Comparison of ENCODE assay signal across 8 cellular contexts in genomic region chr7:118184392-118184899, GRCh38. TPM values are rescaled to one million over a fixed set of nuclear protein-coding genes. Genes with fewer than 3 reads are reported as not detected.
DNase-seq lines count a peak whose midpoint lies in the region; ATAC-seq and TF ChIP-seq lines count a peak whose summit lies in the region.

No MANE protein-coding gene starts in this region.

- H3K4me1 ChIP-seq in cardiac muscle cell (ENCODE audit: low read depth) (peaks cover 24% of the 10 kb centered on the region), foreskin keratinocyte (peaks cover 16% of the 10 kb centered on the region)

- intact Hi-C loops in Right ventricle myocardium superior (cut with DNase I): no loop called here

- no peak for ATAC-seq in Right ventricle myocardium superior (ENCODE audit: poor library complexity)
- ATAC-seq in foreskin keratinocyte: no peak
- no peak for ATAC-seq in GM18517 (IDR thresholded peaks at IDR 0.05; ENCODE audit: unreplicated experiment)

- no peaks in the 10 kb centered on the region for H3K9me3 ChIP-seq in cardiac muscle cell (ENCODE audit: low read depth)

- peak overlapping the region; percentile 53 for H3K4me3 ChIP-seq in cardiac muscle cell
- peak overlapping the region; percentile 73 for H3K4me3 ChIP-seq in skeletal muscle cell (ENCODE audit: low read depth, low read length)

- peak in 1 of 2 donors; percentile 14 for DNase-seq in cardiac muscle cell (ENCODE audit: low read depth in 1 of 2, low spot score in 1 of 2)
- no peak for DNase-seq in Right ventricle myocardium superior
- DNase-seq in foreskin keratinocyte: no peak
- no peak for DNase-seq in skeletal muscle cell (ENCODE audit: low read depth)
- DNase-seq in GM19240 (ENCODE audit: insufficient read length, low spot score): no peak
- no peak for DNase-seq in COLO668 (lab: John Stamatoyannopoulos, UW; ENCODE audit: unreplicated experiment)

- H3K27ac ChIP-seq in cardiac muscle cell: peak overlapping the region; percentile 96
- H3K27ac ChIP-seq in VCaP: peak overlapping the region; percentile 89
- peak overlapping the region; percentile 91 for H3K27ac ChIP-seq in foreskin keratinocyte

- H3K27me3 ChIP-seq in cardiac muscle cell (no peaks in the 10 kb centered on the region), foreskin keratinocyte (no peaks in the 10 kb centered on the region)

- H3K36me3 ChIP-seq in cardiac muscle cell: peaks cover 26% of the 10 kb centered on the region

- TF ChIP-seq CTCF in cardiac muscle cell (IDR thresholded peaks at IDR 0.05; ENCODE audit: low read depth, low read length): no peak
- no peak for TF ChIP-seq CTCF in VCaP (conservative IDR thresholded peaks at IDR 0.05)
- no peak for TF ChIP-seq CTCF in foreskin keratinocyte (conservative IDR thresholded peaks at IDR 0.05)

RNA-seq across cellular contexts. Expression of gene LSM8, which starts 0.5 kb away (rescaled TPM):
- total RNA-seq in cardiac muscle cell (48.2 and 94.2 TPM in 2 replicates), Right ventricle myocardium superior (19.5 TPM), foreskin keratinocyte (32.3 and 36.0 TPM in 2 replicates)
- polyA plus RNA-seq in cardiac muscle cell (81.8 and 84.5 TPM in 2 replicates), foreskin keratinocyte (39.9 and 47.7 TPM in 2 replicates)

RNA-seq across cellular contexts. Expression of gene ANKRD7, which starts 40.1 kb away (rescaled TPM):
- total RNA-seq in cardiac muscle cell: 0.80 TPM in 1 of 2 replicates, not detected in the other
- polyA plus RNA-seq in cardiac muscle cell: not detected in 2 replicates
- 0.81 TPM for total RNA-seq in Right ventricle myocardium superior
- total RNA-seq in foreskin keratinocyte: 0.71 and 1.1 TPM in 2 replicates
- 0.38 and 0.86 TPM in 2 replicates for polyA plus RNA-seq in foreskin keratinocyte
